In the genomic region with DNA sequence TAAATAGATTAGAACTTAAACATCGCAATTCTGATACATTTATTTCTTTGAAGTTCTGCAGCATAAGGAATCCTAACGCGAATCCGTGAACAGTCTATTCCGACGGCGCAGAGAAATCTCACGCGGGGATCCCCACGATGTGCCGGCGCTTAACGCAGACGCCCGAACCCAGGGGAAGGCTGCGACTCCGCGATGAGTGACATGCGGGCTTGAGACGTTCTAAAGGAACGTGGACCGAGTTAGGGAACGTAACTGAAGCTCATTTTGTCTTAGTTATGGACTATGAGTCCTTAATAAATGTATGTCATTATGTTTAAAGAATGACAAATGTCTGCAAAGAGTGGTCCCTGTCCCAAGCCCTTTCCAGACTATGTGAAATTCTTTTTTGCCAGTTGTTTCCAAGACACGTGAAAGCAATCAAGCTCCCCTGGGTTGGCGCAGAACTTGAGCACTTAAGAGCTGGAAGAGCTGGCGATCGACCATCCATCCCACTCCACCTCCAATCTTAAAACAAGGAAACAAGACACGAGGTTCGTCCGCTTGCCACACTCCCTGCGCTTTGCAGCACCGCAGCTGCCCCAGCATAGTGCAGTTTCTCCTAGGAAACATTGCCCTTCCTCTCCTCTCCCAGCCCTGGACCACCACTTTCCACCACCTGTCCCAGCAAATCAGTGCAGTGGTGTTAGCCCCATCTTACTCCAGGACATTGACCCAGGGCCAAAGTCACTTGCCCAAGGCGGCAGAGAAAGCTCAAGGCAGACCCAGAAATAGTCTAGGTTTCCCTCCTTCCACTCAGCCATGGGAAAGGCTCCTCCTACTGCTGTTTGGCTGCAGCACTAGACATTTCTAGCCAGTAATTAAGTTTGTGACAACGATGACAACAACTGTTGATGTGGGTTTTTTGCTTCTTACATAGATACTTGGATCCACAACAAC, we compare ENCODE assay signal across 8 cellular contexts. TPM values are rescaled to one million over a fixed set of nuclear protein-coding genes. Genes with fewer than 3 reads are reported as not detected.
DNase-seq lines count a peak whose midpoint lies in the region; ATAC-seq, FAIRE-seq and TF ChIP-seq lines count a peak whose summit lies in the region.

No MANE protein-coding gene starts in this region.

- no peak overlapping the region for H3K4me3 ChIP-seq in effector memory CD4-positive, alpha-beta T cell (ENCODE audit: insufficient read depth, low read depth, low read length, poor library complexity, severe bottlenecking)

- H3K4me1 Mint-ChIP-seq in nephron progenitor cell = peaks cover 36% of the 10 kb centered on the region

- TF ChIP-seq CTCF in nephron progenitor cell (IDR thresholded peaks at IDR 0.05) (no peak), omental fat pad (IDR thresholded peaks at IDR 0.05) (no peak)

- H3K27me3 ChIP-seq in effector memory CD4-positive, alpha-beta T cell (replicated peaks; ENCODE audit: control insufficient read depth, insufficient read depth, low read length, poor library complexity, severe bottlenecking) = peaks cover 5% of the 10 kb centered on the region

- peak overlapping the region; percentile 57 for H3K27ac Mint-ChIP-seq in nephron progenitor cell

- no peaks in the 10 kb centered on the region for H3K9me3 ChIP-seq in effector memory CD4-positive, alpha-beta T cell (ENCODE audit: control insufficient read depth, low read length)

- peak; percentile 63 for FAIRE-seq in GM12891 (lab: Jason Lieb, UNC)

- peak; percentile 23 for ATAC-seq in esophagus mucosa
- no peak for ATAC-seq in GM19035 (IDR thresholded peaks at IDR 0.05; ENCODE audit: unreplicated experiment)
- no peak for ATAC-seq in GM21515 (IDR thresholded peaks at IDR 0.05; ENCODE audit: unreplicated experiment)
- ATAC-seq in omental fat pad (ENCODE audit: low FRiP score) = no peak

- H3K36me3 ChIP-seq in effector memory CD4-positive, alpha-beta T cell (ENCODE audit: control insufficient read depth, insufficient read depth, low read length) = no peaks in the 10 kb centered on the region

- no peak for TF ChIP-seq POLR2A in GM12891 (IDR thresholded peaks at IDR 0.05; ENCODE audit: low read depth, low read length)

- DNase-seq in GM12891 (ENCODE audit: insufficient read length, low spot score) (no peak), RPMI7951 (ENCODE audit: low read depth) (peak; percentile 42), nephron progenitor cell (peak; percentile 30), omental fat pad (ENCODE audit: low spot score) (no peak)
- no peak for DNase-seq in effector memory CD4-positive, alpha-beta T cell

- H3K9me3 Mint-ChIP-seq in nephron progenitor cell = no peaks in the 10 kb centered on the region

- no peak overlapping the region for H3K27ac ChIP-seq in effector memory CD4-positive, alpha-beta T cell (ENCODE audit: insufficient read depth, low read length, poor library complexity, severe bottlenecking)

- no peaks in the 10 kb centered on the region for H3K4me1 ChIP-seq in effector memory CD4-positive, alpha-beta T cell (ENCODE audit: control insufficient read depth, insufficient read depth, low read length, poor library complexity, severe bottlenecking)

- peaks cover 25% of the 10 kb centered on the region for H3K27me3 Mint-ChIP-seq in nephron progenitor cell (ENCODE audit: low read depth, poor library complexity)

- H3K36me3 Mint-ChIP-seq in nephron progenitor cell (ENCODE audit: low read depth) = no peaks in the 10 kb centered on the region

- peak overlapping the region; percentile 80 for H3K4me3 Mint-ChIP-seq in nephron progenitor cell

TF ChIP-seq in GM12891, 5 proteins besides CTCF, POLR2A, EP300 and RAD21:
- TF ChIP-seq SPI1 (IDR thresholded peaks at IDR 0.05; ENCODE audit: low read depth, low read length) = no peak
- no peak for TF ChIP-seq TAF1 (IDR thresholded peaks at IDR 0.05; ENCODE audit: low read depth, low read length)
- no peak for TF ChIP-seq POU2F2 (IDR thresholded peaks at IDR 0.05; ENCODE audit: low read depth, low read length)
- no peak for TF ChIP-seq POLR2AphosphoS5 (IDR thresholded peaks at IDR 0.05; ENCODE audit: low read depth, low read length)
- no peak for TF ChIP-seq PAX5 (IDR thresholded peaks at IDR 0.05; ENCODE audit: insufficient read depth, low read length, severe bottlenecking)
TF ChIP-seq in GM12891: peak in this region for 0.

RNA-seq across cellular contexts. Expression of a gene that starts 1.2 kb away (rescaled TPM):
- 14.8 TPM for polyA plus RNA-seq in GM12891 (2012; ENCODE audit: low read depth, missing spikeins)
- total RNA-seq in RPMI7951 (2014; rRNA removed; shearing (Covaris generic)) = 23.9 and 30.0 TPM in 2 replicates
- total RNA-seq in esophagus mucosa (64.5 TPM), omental fat pad (10 to 100 TPM; 30.9 to 54.6 (median 40.0) TPM)

Comparison
In these comparisons a context has a peak if more than half of its experiments do, and no peak if none do; other contexts are left out.
1. DNase-seq: peak in RPMI7951 (single experiment) and nephron progenitor cell (single experiment); none in GM12891 (single experiment), effector memory CD4-positive, alpha-beta T cell (0 of 3) and omental fat pad (single experiment).